In the genomic region with DNA sequence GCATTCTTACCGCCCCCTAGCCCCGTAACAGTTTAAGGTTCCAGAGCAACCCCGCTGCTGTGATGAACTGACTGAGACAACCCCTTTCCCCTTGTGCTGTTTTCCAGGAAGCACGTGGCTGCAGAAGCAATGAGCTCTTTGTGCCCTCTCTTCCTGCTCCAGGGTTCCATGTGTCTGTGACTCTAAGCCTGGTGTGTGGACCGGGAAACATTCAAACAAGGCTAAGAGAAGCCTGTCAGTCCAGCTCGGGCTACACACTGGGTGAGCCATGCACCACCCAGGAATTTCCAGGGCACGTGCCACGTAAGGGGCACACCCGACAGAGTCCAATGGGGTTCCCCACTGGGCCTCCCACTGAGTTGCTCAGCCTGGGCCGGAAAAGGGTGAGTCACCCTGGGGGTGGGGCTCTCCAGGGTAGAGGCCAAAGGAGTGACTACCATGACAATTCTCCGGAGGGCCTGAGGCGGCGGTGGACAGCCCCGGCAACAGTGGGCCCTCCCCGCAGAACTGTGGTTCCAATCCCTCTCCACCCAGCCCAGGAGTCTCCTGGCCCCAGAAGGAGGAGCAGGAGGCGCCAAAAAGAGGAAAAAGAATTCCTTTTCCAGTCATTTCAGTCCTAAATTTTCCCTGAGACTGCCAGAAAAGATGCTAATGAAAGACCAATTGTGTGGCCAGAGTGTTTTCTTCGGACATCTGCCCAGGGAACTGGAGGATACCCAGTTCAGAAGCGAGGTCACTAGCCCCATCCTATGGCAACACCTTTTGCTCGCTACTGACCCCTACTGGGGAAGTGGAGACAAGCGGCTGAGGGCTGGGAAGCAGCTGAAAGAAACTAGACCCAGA, we compare ENCODE assay signal across 1 cellular context.
TF ChIP-seq lines count a peak whose summit lies in the region.

No MANE protein-coding gene starts in this region.

TF ChIP-seq in K562, 482 proteins besides CTCF, POLR2A, EP300 and RAD21 (continued from another document and continues in another):
- TF ChIP-seq, protein P1, sequence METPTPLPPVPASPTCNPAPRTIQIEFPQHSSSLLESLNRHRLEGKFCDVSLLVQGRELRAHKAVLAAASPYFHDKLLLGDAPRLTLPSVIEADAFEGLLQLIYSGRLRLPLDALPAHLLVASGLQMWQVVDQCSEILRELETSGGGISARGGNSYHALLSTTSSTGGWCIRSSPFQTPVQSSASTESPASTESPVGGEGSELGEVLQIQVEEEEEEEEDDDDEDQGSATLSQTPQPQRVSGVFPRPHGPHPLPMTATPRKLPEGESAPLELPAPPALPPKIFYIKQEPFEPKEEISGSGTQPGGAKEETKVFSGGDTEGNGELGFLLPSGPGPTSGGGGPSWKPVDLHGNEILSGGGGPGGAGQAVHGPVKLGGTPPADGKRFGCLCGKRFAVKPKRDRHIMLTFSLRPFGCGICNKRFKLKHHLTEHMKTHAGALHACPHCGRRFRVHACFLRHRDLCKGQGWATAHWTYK (CRISPR knock-in tag; IDR thresholded peaks at IDR 0.05), result peak; percentile 84
- TF ChIP-seq GTF2A2 (tag; IDR thresholded peaks at IDR 0.05), result peak; percentile 70; the same call in 1 of the 2 replicates
- TF ChIP-seq ZNF274 (IDR thresholded peaks at IDR 0.05; ENCODE audit: borderline replicate concordance, low read depth, low read length), result no peak
- TF ChIP-seq HNRNPH1 (optimal IDR thresholded peaks at IDR 0.05; ENCODE audit: low read depth, low read length), result no peak
- TF ChIP-seq HOXB6 (CRISPR knock-in tag; IDR thresholded peaks at IDR 0.05; ENCODE audit: borderline replicate concordance), result peak; percentile 51; the same call in 1 of the 2 replicates
- peak; percentile 59 for TF ChIP-seq BRD4 (IDR thresholded peaks at IDR 0.05)
- peak; percentile 68 for TF ChIP-seq MBD2 (IDR thresholded peaks at IDR 0.05; ENCODE audit: borderline replicate concordance, low read depth)
- TF ChIP-seq, protein P2, sequence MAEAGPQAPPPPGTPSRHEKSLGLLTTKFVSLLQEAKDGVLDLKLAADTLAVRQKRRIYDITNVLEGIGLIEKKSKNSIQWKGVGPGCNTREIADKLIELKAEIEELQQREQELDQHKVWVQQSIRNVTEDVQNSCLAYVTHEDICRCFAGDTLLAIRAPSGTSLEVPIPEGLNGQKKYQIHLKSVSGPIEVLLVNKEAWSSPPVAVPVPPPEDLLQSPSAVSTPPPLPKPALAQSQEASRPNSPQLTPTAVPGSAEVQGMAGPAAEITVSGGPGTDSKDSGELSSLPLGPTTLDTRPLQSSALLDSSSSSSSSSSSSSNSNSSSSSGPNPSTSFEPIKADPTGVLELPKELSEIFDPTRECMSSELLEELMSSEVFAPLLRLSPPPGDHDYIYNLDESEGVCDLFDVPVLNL (CRISPR knock-in tag; IDR thresholded peaks at IDR 0.05; ENCODE audit: low read depth), result no peak
- TF ChIP-seq, protein P3, sequence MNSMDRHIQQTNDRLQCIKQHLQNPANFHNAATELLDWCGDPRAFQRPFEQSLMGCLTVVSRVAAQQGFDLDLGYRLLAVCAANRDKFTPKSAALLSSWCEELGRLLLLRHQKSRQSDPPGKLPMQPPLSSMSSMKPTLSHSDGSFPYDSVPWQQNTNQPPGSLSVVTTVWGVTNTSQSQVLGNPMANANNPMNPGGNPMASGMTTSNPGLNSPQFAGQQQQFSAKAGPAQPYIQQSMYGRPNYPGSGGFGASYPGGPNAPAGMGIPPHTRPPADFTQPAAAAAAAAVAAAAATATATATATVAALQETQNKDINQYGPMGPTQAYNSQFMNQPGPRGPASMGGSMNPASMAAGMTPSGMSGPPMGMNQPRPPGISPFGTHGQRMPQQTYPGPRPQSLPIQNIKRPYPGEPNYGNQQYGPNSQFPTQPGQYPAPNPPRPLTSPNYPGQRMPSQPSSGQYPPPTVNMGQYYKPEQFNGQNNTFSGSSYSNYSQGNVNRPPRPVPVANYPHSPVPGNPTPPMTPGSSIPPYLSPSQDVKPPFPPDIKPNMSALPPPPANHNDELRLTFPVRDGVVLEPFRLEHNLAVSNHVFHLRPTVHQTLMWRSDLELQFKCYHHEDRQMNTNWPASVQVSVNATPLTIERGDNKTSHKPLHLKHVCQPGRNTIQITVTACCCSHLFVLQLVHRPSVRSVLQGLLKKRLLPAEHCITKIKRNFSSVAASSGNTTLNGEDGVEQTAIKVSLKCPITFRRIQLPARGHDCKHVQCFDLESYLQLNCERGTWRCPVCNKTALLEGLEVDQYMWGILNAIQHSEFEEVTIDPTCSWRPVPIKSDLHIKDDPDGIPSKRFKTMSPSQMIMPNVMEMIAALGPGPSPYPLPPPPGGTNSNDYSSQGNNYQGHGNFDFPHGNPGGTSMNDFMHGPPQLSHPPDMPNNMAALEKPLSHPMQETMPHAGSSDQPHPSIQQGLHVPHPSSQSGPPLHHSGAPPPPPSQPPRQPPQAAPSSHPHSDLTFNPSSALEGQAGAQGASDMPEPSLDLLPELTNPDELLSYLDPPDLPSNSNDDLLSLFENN (IDR thresholded peaks at IDR 0.05; ENCODE audit: low read depth in 2 of 2, low read length in 2 of 2), result no peak
- peak; percentile 66 for TF ChIP-seq LCOR (CRISPR knock-in tag; IDR thresholded peaks at IDR 0.05)
- no peak for TF ChIP-seq TSHZ1 (CRISPR knock-in tag; IDR thresholded peaks at IDR 0.05)
- TF ChIP-seq ZNF232 (CRISPR knock-in tag; IDR thresholded peaks at IDR 0.05), result no peak
- TF ChIP-seq, protein P4, sequence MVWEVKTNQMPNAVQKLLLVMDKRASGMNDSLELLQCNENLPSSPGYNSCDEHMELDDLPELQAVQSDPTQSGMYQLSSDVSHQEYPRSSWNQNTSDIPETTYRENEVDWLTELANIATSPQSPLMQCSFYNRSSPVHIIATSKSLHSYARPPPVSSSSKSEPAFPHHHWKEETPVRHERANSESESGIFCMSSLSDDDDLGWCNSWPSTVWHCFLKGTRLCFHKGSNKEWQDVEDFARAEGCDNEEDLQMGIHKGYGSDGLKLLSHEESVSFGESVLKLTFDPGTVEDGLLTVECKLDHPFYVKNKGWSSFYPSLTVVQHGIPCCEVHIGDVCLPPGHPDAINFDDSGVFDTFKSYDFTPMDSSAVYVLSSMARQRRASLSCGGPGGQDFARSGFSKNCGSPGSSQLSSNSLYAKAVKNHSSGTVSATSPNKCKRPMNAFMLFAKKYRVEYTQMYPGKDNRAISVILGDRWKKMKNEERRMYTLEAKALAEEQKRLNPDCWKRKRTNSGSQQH (CRISPR knock-in tag; IDR thresholded peaks at IDR 0.05), result 0 out of 2 replicates have a peak, but pooled peaks have one; percentile 2
- TF ChIP-seq SRF (CRISPR knock-in tag; IDR thresholded peaks at IDR 0.05), result peak in 1 of 2 experiments; percentile 17; a peak in 1 of 4 replicates
- TF ChIP-seq FOXK1 (CRISPR knock-in tag; IDR thresholded peaks at IDR 0.05; ENCODE audit: borderline replicate concordance), result no peak
- TF ChIP-seq CBX3 (IDR thresholded peaks at IDR 0.05; ENCODE audit: borderline replicate concordance in 1 of 2, low read length in 2 of 2), result peak in 1 of 2 experiments; percentile 67; a peak in 1 of 3 replicates
- TF ChIP-seq, protein P5, sequence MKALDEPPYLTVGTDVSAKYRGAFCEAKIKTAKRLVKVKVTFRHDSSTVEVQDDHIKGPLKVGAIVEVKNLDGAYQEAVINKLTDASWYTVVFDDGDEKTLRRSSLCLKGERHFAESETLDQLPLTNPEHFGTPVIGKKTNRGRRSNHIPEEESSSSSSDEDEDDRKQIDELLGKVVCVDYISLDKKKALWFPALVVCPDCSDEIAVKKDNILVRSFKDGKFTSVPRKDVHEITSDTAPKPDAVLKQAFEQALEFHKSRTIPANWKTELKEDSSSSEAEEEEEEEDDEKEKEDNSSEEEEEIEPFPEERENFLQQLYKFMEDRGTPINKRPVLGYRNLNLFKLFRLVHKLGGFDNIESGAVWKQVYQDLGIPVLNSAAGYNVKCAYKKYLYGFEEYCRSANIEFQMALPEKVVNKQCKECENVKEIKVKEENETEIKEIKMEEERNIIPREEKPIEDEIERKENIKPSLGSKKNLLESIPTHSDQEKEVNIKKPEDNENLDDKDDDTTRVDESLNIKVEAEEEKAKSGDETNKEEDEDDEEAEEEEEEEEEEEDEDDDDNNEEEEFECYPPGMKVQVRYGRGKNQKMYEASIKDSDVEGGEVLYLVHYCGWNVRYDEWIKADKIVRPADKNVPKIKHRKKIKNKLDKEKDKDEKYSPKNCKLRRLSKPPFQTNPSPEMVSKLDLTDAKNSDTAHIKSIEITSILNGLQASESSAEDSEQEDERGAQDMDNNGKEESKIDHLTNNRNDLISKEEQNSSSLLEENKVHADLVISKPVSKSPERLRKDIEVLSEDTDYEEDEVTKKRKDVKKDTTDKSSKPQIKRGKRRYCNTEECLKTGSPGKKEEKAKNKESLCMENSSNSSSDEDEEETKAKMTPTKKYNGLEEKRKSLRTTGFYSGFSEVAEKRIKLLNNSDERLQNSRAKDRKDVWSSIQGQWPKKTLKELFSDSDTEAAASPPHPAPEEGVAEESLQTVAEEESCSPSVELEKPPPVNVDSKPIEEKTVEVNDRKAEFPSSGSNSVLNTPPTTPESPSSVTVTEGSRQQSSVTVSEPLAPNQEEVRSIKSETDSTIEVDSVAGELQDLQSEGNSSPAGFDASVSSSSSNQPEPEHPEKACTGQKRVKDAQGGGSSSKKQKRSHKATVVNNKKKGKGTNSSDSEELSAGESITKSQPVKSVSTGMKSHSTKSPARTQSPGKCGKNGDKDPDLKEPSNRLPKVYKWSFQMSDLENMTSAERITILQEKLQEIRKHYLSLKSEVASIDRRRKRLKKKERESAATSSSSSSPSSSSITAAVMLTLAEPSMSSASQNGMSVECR (CRISPR knock-in tag; IDR thresholded peaks at IDR 0.05), result no peak
- TF ChIP-seq ZBTB26 (CRISPR knock-in tag; IDR thresholded peaks at IDR 0.05), result no peak
- TF ChIP-seq ZNF668 (CRISPR knock-in tag; IDR thresholded peaks at IDR 0.05), result peak; percentile 79; the same call in 1 of the 2 replicates
- peak; percentile 99 for TF ChIP-seq BHLHE40 (IDR thresholded peaks at IDR 0.05; ENCODE audit: low read length)
- TF ChIP-seq MAFG (tag; conservative IDR thresholded peaks at IDR 0.05), result peak; percentile 52
- peak; percentile 90 for TF ChIP-seq EP400 (IDR thresholded peaks at IDR 0.05)
- TF ChIP-seq ZNF175 (CRISPR knock-in tag; IDR thresholded peaks at IDR 0.05; ENCODE audit: low read depth), result peak; percentile 96
- TF ChIP-seq ETV5 (CRISPR knock-in tag; IDR thresholded peaks at IDR 0.05; ENCODE audit: low read depth), result peak; percentile 82
- no peak for TF ChIP-seq FOXA1 (IDR thresholded peaks at IDR 0.05; ENCODE audit: borderline replicate concordance)
- TF ChIP-seq MXD1 (CRISPR knock-in tag; IDR thresholded peaks at IDR 0.05; ENCODE audit: borderline replicate concordance, poor library complexity, severe bottlenecking), result no peak
- TF ChIP-seq FOSL1 (tag; conservative IDR thresholded peaks at IDR 0.05), result peak; percentile 99
- TF ChIP-seq, protein P6, sequence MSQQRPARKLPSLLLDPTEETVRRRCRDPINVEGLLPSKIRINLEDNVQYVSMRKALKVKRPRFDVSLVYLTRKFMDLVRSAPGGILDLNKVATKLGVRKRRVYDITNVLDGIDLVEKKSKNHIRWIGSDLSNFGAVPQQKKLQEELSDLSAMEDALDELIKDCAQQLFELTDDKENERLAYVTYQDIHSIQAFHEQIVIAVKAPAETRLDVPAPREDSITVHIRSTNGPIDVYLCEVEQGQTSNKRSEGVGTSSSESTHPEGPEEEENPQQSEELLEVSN (IDR thresholded peaks at IDR 0.05; ENCODE audit: borderline replicate concordance in 1 of 2, extremely low read depth in 1 of 2, insufficient read depth in 1 of 2, insufficient read length in 1 of 2, low read depth in 1 of 2, low read length in 1 of 2, poor library complexity in 1 of 2, severe bottlenecking in 1 of 2), result peak; percentile 25 to 55
- no peak for TF ChIP-seq TAL1 (IDR thresholded peaks at IDR 0.05)
- TF ChIP-seq PTRF (tag; IDR thresholded peaks at IDR 0.05), result 0 out of 2 replicates have a peak, but pooled peaks have one; percentile 45
- TF ChIP-seq ZNF311 (CRISPR knock-in tag; IDR thresholded peaks at IDR 0.05), result peak; percentile 81; the same call in 1 of the 2 replicates
- peak; percentile 89 for TF ChIP-seq ERF (CRISPR knock-in tag; IDR thresholded peaks at IDR 0.05)
